11 cellular contexts compared by ENCODE assay signal in genomic region chr2:128424406-128424805, GRCh38.
"Had no signal": no experiment of that assay in that cellular context is flagged by ENCODE, and none has a peak within 500 bp of the region (broad histone marks: within the 10 kb centered on the region; RNA-seq: fewer than 3 reads in every experiment).

No MANE protein-coding gene starts in this region.

- ATAC-seq: activated CD4-positive, CD25-positive, alpha-beta regulatory T cell treated with anti-CD3 and anti-CD28 coated beads, Interleukin-2, amount 50 U/mL, for 24 hours; activated T-helper 17 cell treated with anti-CD3 and anti-CD28 coated beads, Interleukin-2, amount 50 U/mL, for 72 hours had no signal

- H3K27me3 Mint-ChIP-seq: type B pancreatic cell had no signal

- H3K27ac Mint-ChIP-seq: activated naive CD4-positive, alpha-beta T cell treated with anti-CD3 and anti-CD28 coated beads, Interleukin-2, amount 10 ng/mL, durations not matched to agents 7 days and 5 days; activated T-helper 17 cell treated with anti-CD3 and anti-CD28 coated beads, Interleukin-2, amount 50 U/mL, for 72 hours; mesothelial cell of epicardium; type B pancreatic cell had no signal

- H3K4me1 Mint-ChIP-seq: activated naive CD4-positive, alpha-beta T cell treated with anti-CD3 and anti-CD28 coated beads, Interleukin-2, amount 10 ng/mL, durations not matched to agents 7 days and 5 days; activated T-helper 17 cell treated with anti-CD3 and anti-CD28 coated beads, Interleukin-2, amount 50 U/mL, for 72 hours had no signal

- DNase-seq: activated naive CD4-positive, alpha-beta T cell treated with anti-CD3 and anti-CD28 coated beads, Interleukin-2, amount 10 ng/mL, durations not matched to agents 7 days and 5 days; central memory CD4-positive, alpha-beta T cell; cortex of kidney; effector memory CD4-positive, alpha-beta T cell; stimulated activated naive CD4-positive, alpha-beta T cell; substantia nigra; SW 1271 had no signal

- H3K4me3 Mint-ChIP-seq: activated naive CD4-positive, alpha-beta T cell treated with anti-CD3 and anti-CD28 coated beads, Interleukin-2, amount 10 ng/mL, durations not matched to agents 7 days and 5 days; activated T-helper 17 cell treated with anti-CD3 and anti-CD28 coated beads, Interleukin-2, amount 50 U/mL, for 72 hours; mesothelial cell of epicardium; type B pancreatic cell had no signal
